1 cellular context compared by ENCODE assay signal in the genomic region with DNA sequence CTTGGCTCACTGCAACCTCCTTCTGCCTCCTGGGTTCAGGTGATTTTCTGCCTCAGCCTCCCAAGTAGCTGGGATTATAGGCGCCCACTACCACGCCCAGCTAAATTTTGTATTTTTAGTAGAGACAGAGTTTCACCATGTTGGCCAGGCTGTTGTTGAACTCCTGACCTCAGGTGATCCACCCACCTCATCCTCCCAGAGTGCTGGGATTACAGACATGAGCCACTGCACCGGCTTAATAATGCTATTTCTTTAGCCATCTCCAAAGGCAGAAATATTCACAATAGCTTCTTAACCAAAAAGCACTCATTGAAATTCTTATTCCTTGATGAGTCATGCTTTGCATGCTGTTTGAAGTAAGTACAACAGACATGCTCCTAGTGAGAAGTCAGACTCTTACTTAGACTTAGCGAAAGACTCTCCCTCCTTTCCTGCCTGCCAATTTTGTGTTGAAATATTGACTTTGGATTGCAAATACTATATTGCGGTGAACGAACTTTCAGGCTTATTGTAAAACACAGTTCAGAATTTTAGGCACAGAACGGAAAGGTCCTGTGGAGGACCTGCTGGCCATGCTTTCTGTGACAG.
A peak's percentile ranks its signal among the peaks of the same experiment; 100 is the strongest.
TF ChIP-seq lines count a peak whose summit lies in the region.

No MANE protein-coding gene starts in this region.

TF ChIP-seq in HepG2, 621 proteins besides CTCF, POLR2A, EP300 and RAD21 (continued from another document and continues in another):
- TF ChIP-seq, protein P1, sequence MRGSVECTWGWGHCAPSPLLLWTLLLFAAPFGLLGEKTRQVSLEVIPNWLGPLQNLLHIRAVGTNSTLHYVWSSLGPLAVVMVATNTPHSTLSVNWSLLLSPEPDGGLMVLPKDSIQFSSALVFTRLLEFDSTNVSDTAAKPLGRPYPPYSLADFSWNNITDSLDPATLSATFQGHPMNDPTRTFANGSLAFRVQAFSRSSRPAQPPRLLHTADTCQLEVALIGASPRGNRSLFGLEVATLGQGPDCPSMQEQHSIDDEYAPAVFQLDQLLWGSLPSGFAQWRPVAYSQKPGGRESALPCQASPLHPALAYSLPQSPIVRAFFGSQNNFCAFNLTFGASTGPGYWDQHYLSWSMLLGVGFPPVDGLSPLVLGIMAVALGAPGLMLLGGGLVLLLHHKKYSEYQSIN (CRISPR knock-in tag; IDR thresholded peaks at IDR 0.05; ENCODE audit: borderline replicate concordance) = no peak
- no peak for TF ChIP-seq NPAS2 (CRISPR knock-in tag; IDR thresholded peaks at IDR 0.05; ENCODE audit: borderline replicate concordance)
- TF ChIP-seq ZNF674 (CRISPR knock-in tag; IDR thresholded peaks at IDR 0.05; ENCODE audit: low read depth) = no peak
- TF ChIP-seq ZNF775 (CRISPR knock-in tag; IDR thresholded peaks at IDR 0.05; ENCODE audit: borderline replicate concordance) = no peak
- no peak for TF ChIP-seq ZNF329 (CRISPR knock-in tag; IDR thresholded peaks at IDR 0.05; ENCODE audit: low read depth)
- no peak for TF ChIP-seq TEF (CRISPR knock-in tag; IDR thresholded peaks at IDR 0.05)
- no peak for TF ChIP-seq ZNF83 (CRISPR knock-in tag; IDR thresholded peaks at IDR 0.05; ENCODE audit: borderline replicate concordance)
- no peak for TF ChIP-seq ZNF660 (CRISPR knock-in tag; IDR thresholded peaks at IDR 0.05; ENCODE audit: borderline replicate concordance, low read depth)
- no peak for TF ChIP-seq ZNF615 (CRISPR knock-in tag; IDR thresholded peaks at IDR 0.05; ENCODE audit: borderline replicate concordance)
- no peak for TF ChIP-seq TFDP1 (CRISPR knock-in tag; IDR thresholded peaks at IDR 0.05; ENCODE audit: borderline replicate concordance)
- no peak for TF ChIP-seq RORA (CRISPR knock-in tag; IDR thresholded peaks at IDR 0.05)
- TF ChIP-seq ZNF572 (CRISPR knock-in tag; IDR thresholded peaks at IDR 0.05) = no peak
- TF ChIP-seq KDM6A (CRISPR knock-in tag; IDR thresholded peaks at IDR 0.05; ENCODE audit: low read depth) = no peak
- no peak for TF ChIP-seq ZNF501 (CRISPR knock-in tag; IDR thresholded peaks at IDR 0.05)
- peak; percentile 49; the same call in 1 of the 2 replicates for TF ChIP-seq THAP11 (CRISPR knock-in tag; IDR thresholded peaks at IDR 0.05)
- TF ChIP-seq EED (CRISPR knock-in tag; IDR thresholded peaks at IDR 0.05) = no peak
- no peak for TF ChIP-seq RFX5 (IDR thresholded peaks at IDR 0.05; ENCODE audit: low read depth, low read length)
- TF ChIP-seq, protein P2, sequence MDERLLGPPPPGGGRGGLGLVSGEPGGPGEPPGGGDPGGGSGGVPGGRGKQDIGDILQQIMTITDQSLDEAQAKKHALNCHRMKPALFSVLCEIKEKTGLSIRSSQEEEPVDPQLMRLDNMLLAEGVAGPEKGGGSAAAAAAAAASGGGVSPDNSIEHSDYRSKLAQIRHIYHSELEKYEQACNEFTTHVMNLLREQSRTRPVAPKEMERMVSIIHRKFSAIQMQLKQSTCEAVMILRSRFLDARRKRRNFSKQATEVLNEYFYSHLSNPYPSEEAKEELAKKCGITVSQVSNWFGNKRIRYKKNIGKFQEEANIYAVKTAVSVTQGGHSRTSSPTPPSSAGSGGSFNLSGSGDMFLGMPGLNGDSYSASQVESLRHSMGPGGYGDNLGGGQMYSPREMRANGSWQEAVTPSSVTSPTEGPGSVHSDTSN (CRISPR knock-in tag; IDR thresholded peaks at IDR 0.05) = no peak
- TF ChIP-seq TSC22D2 (CRISPR knock-in tag; IDR thresholded peaks at IDR 0.05; ENCODE audit: borderline replicate concordance) = no peak
- TF ChIP-seq BRCA1 (CRISPR knock-in tag; IDR thresholded peaks at IDR 0.05) = no peak
- no peak; the same call in 1 of the 2 replicates for TF ChIP-seq ZSCAN9 (CRISPR knock-in tag; IDR thresholded peaks at IDR 0.05; ENCODE audit: borderline replicate concordance)
- TF ChIP-seq CHD4 (IDR thresholded peaks at IDR 0.05; ENCODE audit: borderline replicate concordance, low read length) = no peak
- no peak for TF ChIP-seq JDP2 (CRISPR knock-in tag; IDR thresholded peaks at IDR 0.05; ENCODE audit: borderline replicate concordance)
- no peak for TF ChIP-seq ZNF605 (CRISPR knock-in tag; IDR thresholded peaks at IDR 0.05)
- TF ChIP-seq ZBTB37 (CRISPR knock-in tag; IDR thresholded peaks at IDR 0.05) = no peak
- TF ChIP-seq HDAC6 (IDR thresholded peaks at IDR 0.05; ENCODE audit: low read depth, low read length) = no peak
- no peak for TF ChIP-seq SMAD9 (CRISPR knock-in tag; IDR thresholded peaks at IDR 0.05)
- TF ChIP-seq PRMT3 (CRISPR knock-in tag; IDR thresholded peaks at IDR 0.05; ENCODE audit: borderline replicate concordance, low read depth) = no peak
- TF ChIP-seq, protein P3, sequence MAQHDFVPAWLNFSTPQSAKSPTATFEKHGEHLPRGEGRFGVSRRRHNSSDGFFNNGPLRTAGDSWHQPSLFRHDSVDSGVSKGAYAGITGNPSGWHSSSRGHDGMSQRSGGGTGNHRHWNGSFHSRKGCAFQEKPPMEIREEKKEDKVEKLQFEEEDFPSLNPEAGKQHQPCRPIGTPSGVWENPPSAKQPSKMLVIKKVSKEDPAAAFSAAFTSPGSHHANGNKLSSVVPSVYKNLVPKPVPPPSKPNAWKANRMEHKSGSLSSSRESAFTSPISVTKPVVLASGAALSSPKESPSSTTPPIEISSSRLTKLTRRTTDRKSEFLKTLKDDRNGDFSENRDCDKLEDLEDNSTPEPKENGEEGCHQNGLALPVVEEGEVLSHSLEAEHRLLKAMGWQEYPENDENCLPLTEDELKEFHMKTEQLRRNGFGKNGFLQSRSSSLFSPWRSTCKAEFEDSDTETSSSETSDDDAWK (CRISPR knock-in tag; IDR thresholded peaks at IDR 0.05) = no peak
- no peak for TF ChIP-seq RBFOX2 (IDR thresholded peaks at IDR 0.05; ENCODE audit: low read depth, low read length)
- TF ChIP-seq ZNF816 (CRISPR knock-in tag; IDR thresholded peaks at IDR 0.05; ENCODE audit: borderline replicate concordance) = no peak
- TF ChIP-seq NFIC (IDR thresholded peaks at IDR 0.05; ENCODE audit: low read length) = peak; percentile 43; the same call in 1 of the 2 replicates
- no peak for TF ChIP-seq ZNF224 (CRISPR knock-in tag; IDR thresholded peaks at IDR 0.05)
- peak; percentile 51; the same call in 1 of the 2 replicates for TF ChIP-seq HDAC2 (CRISPR knock-in tag; IDR thresholded peaks at IDR 0.05)
- TF ChIP-seq ZNF841 (CRISPR knock-in tag; IDR thresholded peaks at IDR 0.05; ENCODE audit: borderline replicate concordance) = no peak
- TF ChIP-seq ZFP90 (CRISPR knock-in tag; IDR thresholded peaks at IDR 0.05; ENCODE audit: borderline replicate concordance) = no peak
- TF ChIP-seq ZNF496 (CRISPR knock-in tag; IDR thresholded peaks at IDR 0.05; ENCODE audit: insufficient replicate concordance) = no peak
- no peak for TF ChIP-seq TCF12 (IDR thresholded peaks at IDR 0.05)
- TF ChIP-seq TCF12 (CRISPR knock-in tag; IDR thresholded peaks at IDR 0.05) = no peak
- no peak for TF ChIP-seq THAP9 (CRISPR knock-in tag; IDR thresholded peaks at IDR 0.05; ENCODE audit: borderline replicate concordance)
- TF ChIP-seq JUNB (CRISPR knock-in tag; IDR thresholded peaks at IDR 0.05; ENCODE audit: borderline replicate concordance) = no peak
- TF ChIP-seq SNRNP70 (IDR thresholded peaks at IDR 0.05; ENCODE audit: low read depth, low read length) = no peak
- TF ChIP-seq HNRNPK (IDR thresholded peaks at IDR 0.05; ENCODE audit: low read depth, low read length, poor library complexity, severe bottlenecking) = no peak
- no peak for TF ChIP-seq ZFP36L2 (CRISPR knock-in tag; IDR thresholded peaks at IDR 0.05)
- no peak for TF ChIP-seq ZNF678 (CRISPR knock-in tag; IDR thresholded peaks at IDR 0.05)
- no peak for TF ChIP-seq REXO4 (CRISPR knock-in tag; IDR thresholded peaks at IDR 0.05; ENCODE audit: borderline replicate concordance)
- no peak for TF ChIP-seq BCLAF1 (IDR thresholded peaks at IDR 0.05)
- TF ChIP-seq NBN (conservative IDR thresholded peaks at IDR 0.05) = no peak
- no peak for TF ChIP-seq ZNF709 (CRISPR knock-in tag; IDR thresholded peaks at IDR 0.05)
- TF ChIP-seq E2F1 (CRISPR knock-in tag; IDR thresholded peaks at IDR 0.05) = no peak
- peak; percentile 52 for TF ChIP-seq SKI (IDR thresholded peaks at IDR 0.05; ENCODE audit: partially characterized antibody)
- no peak for TF ChIP-seq ATF6 (CRISPR knock-in tag; conservative IDR thresholded peaks at IDR 0.05)
